In genomic region chr20:50099121-50099520, GRCh38 we compare ENCODE assay signal across 20 cellular contexts. TPM values are rescaled to one million over a fixed set of nuclear protein-coding genes. Genes with fewer than 3 reads are reported as not detected.
DNase-seq lines count a peak whose midpoint lies in the region; ATAC-seq and TF ChIP-seq lines count a peak whose summit lies in the region.
"Had no signal": no experiment of that assay in that cellular context is flagged by ENCODE, and none has a peak within 500 bp of the region (broad histone marks: within the 10 kb centered on the region; RNA-seq: fewer than 3 reads in every experiment).

No MANE protein-coding gene starts in this region.

- H3K27me3 Mint-ChIP-seq in CD8-positive, alpha-beta memory T cell, result no peaks in the 10 kb centered on the region
- H3K27me3 Mint-ChIP-seq in HFFc6 (ENCODE audit: insufficient read depth) (peaks cover 1% of the 10 kb centered on the region; the same call in 1 of the 2 replicates), nephron progenitor cell (ENCODE audit: low read depth, poor library complexity) (no peaks in the 10 kb centered on the region)
- H3K27me3 Mint-ChIP-seq: IgD-negative memory B cell had no signal

- peak overlapping the region in 2 of 7 donors; percentile 49 for H3K4me3 Mint-ChIP-seq in CD8-positive, alpha-beta memory T cell
- H3K4me3 Mint-ChIP-seq in HFFc6 (no peak overlapping the region), nephron progenitor cell (no peak overlapping the region)
- H3K4me3 Mint-ChIP-seq: IgD-negative memory B cell had no signal

- peaks cover 3 to 70% (median 11%) of the 10 kb centered on the region in 3 donors for H3K36me3 Mint-ChIP-seq in CD8-positive, alpha-beta memory T cell
- H3K36me3 Mint-ChIP-seq in HFFc6 (ENCODE audit: low read depth) (peaks cover 39% of the 10 kb centered on the region), nephron progenitor cell (ENCODE audit: low read depth) (peaks cover 32% of the 10 kb centered on the region)

- no peak overlapping the region for H3K4me3 ChIP-seq in CD8-positive, alpha-beta memory T cell (ENCODE audit: low read length)
- H3K4me3 ChIP-seq in esophagus squamous epithelium, result no peak overlapping the region
- no peak overlapping the region for H3K4me3 ChIP-seq in brain microvascular endothelial cell (ENCODE audit: low read depth, low read length)
- H3K4me3 ChIP-seq: dorsolateral prefrontal cortex, SK-N-MC had no signal

- no peak overlapping the region for H3K27ac ChIP-seq in CD8-positive, alpha-beta memory T cell (ENCODE audit: low read depth, low read length)
- H3K27ac ChIP-seq in esophagus squamous epithelium (peak overlapping the region in 3 of 4 donors; percentile 20 to 65 (median 64)), brain microvascular endothelial cell (no peak overlapping the region)
- H3K27ac ChIP-seq: dorsolateral prefrontal cortex, SK-N-MC had no signal

- in situ Hi-C loops in brain microvascular endothelial cell (cut with HindIII; ENCODE audit: low pct_ligation_motif_present, low sequenced_read_pairs), result no loop called here

- TF ChIP-seq POLR2A in esophagus squamous epithelium (IDR thresholded peaks at IDR 0.05), result no peak

- intact Hi-C loops in esophagus squamous epithelium (cut with DNase I), result no loop called here

- H3K4me1 ChIP-seq in CD8-positive, alpha-beta memory T cell (ENCODE audit: insufficient read depth, low read length), result peaks cover 30% of the 10 kb centered on the region
- H3K4me1 ChIP-seq in esophagus squamous epithelium, result peaks cover 26 to 90% (median 39%) of the 10 kb centered on the region in 3 donors

- no peaks in the 10 kb centered on the region for H3K9me3 ChIP-seq in CD8-positive, alpha-beta memory T cell (ENCODE audit: low read length)
- H3K9me3 ChIP-seq in esophagus squamous epithelium, result no peaks in the 10 kb centered on the region

- POLR2A ChIA-PET in CD8-positive, alpha-beta memory T cell (lab: Charles Lee), result no interaction called here

- CTCF ChIA-PET in CD8-positive, alpha-beta memory T cell (lab: Charles Lee), result interaction anchor here (1.3 to 2.0 kb wide), 4 partner anchors 11 to 120 kb away, joined by 6 to 9 read pairs (median 6); no protein-coding TSS in a partner anchor

- H3K27ac Mint-ChIP-seq in CD8-positive, alpha-beta memory T cell, result peak overlapping the region in 7 of 8 donors; percentile 69 to 90 (median 81)
- peak overlapping the region; percentile 57; the same call in 1 of the 2 replicates for H3K27ac Mint-ChIP-seq in HFFc6
- H3K27ac Mint-ChIP-seq in nephron progenitor cell, result peak overlapping the region; percentile 63

- peaks cover 56 to 77% (median 67%) of the 10 kb centered on the region in 3 donors for H3K4me1 Mint-ChIP-seq in CD8-positive, alpha-beta memory T cell
- H3K4me1 Mint-ChIP-seq in HFFc6 (ENCODE audit: low read depth), result peaks cover 70% of the 10 kb centered on the region
- peaks cover 32% of the 10 kb centered on the region for H3K4me1 Mint-ChIP-seq in nephron progenitor cell

- TF ChIP-seq CTCF in HFFc6 (IDR thresholded peaks at IDR 0.05) (no peak), esophagus squamous epithelium (IDR thresholded peaks at IDR 0.05) (no peak), nephron progenitor cell (IDR thresholded peaks at IDR 0.05) (no peak), brain microvascular endothelial cell (IDR thresholded peaks at IDR 0.05; ENCODE audit: low read depth, low read length, missing control alignments) (no peak)

- H3K9me3 Mint-ChIP-seq in CD8-positive, alpha-beta memory T cell, result no peaks in the 10 kb centered on the region
- no peaks in the 10 kb centered on the region for H3K9me3 Mint-ChIP-seq in HFFc6
- no peaks in the 10 kb centered on the region for H3K9me3 Mint-ChIP-seq in nephron progenitor cell
- H3K9me3 Mint-ChIP-seq: IgD-negative memory B cell had no signal

- no peaks in the 10 kb centered on the region for H3K27me3 ChIP-seq in CD8-positive, alpha-beta memory T cell (ENCODE audit: insufficient read depth, low read length, poor library complexity, severe bottlenecking)
- no peaks in the 10 kb centered on the region for H3K27me3 ChIP-seq in esophagus squamous epithelium
- H3K27me3 ChIP-seq in brain microvascular endothelial cell (replicated peaks), result no peaks in the 10 kb centered on the region
- H3K27me3 ChIP-seq: dorsolateral prefrontal cortex had no signal

- ATAC-seq in HG02798 (IDR thresholded peaks at IDR 0.05; ENCODE audit: poor library complexity, unreplicated experiment), result no peak
- ATAC-seq: stimulated activated naive CD8-positive, alpha-beta T cell treated with anti-CD3 and anti-CD28 coated beads, Interleukin-15, Interleukin-2, amounts not matched to agents 100 U/mL and 50 U/mL, for 24 hours had no signal

- 54 to 56% methylated on average over 1 of the region's 1 CpG for WGBS in esophagus squamous epithelium, 2 donors

- peaks cover 26% of the 10 kb centered on the region for H3K36me3 ChIP-seq in CD8-positive, alpha-beta memory T cell (ENCODE audit: insufficient read depth, low read length)
- H3K36me3 ChIP-seq in esophagus squamous epithelium (peaks cover 0 to 37% (median 6%) of the 10 kb centered on the region in 3 donors), brain microvascular endothelial cell (replicated peaks) (peaks cover 22% of the 10 kb centered on the region)

- no peak for DNase-seq in CD8-positive, alpha-beta memory T cell
- DNase-seq in HFFc6, result no peak
- no peak for DNase-seq in esophagus squamous epithelium (lab: John Stamatoyannopoulos, UW)
- DNase-seq in nephron progenitor cell, result no peak
- no peak for DNase-seq in NCI-H128 (lab: John Stamatoyannopoulos, UW; ENCODE audit: unreplicated experiment)
- no peak for DNase-seq in SKM-1 treated with dmso at 0.1 percent for 144 hours (lab: John Stamatoyannopoulos, UW; ENCODE audit: unreplicated experiment)
- DNase-seq in brain microvascular endothelial cell, result no peak
- DNase-seq: activated CD4-positive, CD25-positive, alpha-beta regulatory T cell treated with anti-CD3 and anti-CD28 coated beads, Interleukin-2, amount 50 U/mL, for 72 hours; activated gamma-delta T cell; dorsolateral prefrontal cortex; EL; head of caudate nucleus; islet precursor cell; NCI-H1930; NCI-H446 treated with DMSO at 0.1 percent for 48 hours; NK-92 treated with Interleukin-12 subunit alpha and Interleukin-12 subunit beta, amount 100 ng/mL, for 24 hours; stimulated activated naive CD8-positive, alpha-beta T cell treated with anti-CD3 and anti-CD28 coated beads, Interleukin-15, Interleukin-2, amounts not matched to agents 100 U/mL and 50 U/mL, for 24 hours had no signal

RNA-seq across cellular contexts. Expression of gene UBE2V1, which starts 13.8 kb away (rescaled TPM):
- total RNA-seq in CD8-positive, alpha-beta memory T cell, result 100 to 1,000 TPM; 160 to 183 TPM
- 176 TPM for polyA plus RNA-seq in CD8-positive, alpha-beta memory T cell
- total RNA-seq in HFFc6 (2021; fragmentation: NEBNext Ultra II Directional; extraction: Animal tissue kit (Norgen Biotek cat#: 25700)), result 100 to 1,000 TPM; 192 to 242 (median 210) TPM
- total RNA-seq in esophagus squamous epithelium, result 10 to 100 TPM; 44.4 to 80.7 (median 63.4) TPM

RNA-seq across cellular contexts. Expression of gene PEDS1, which starts 54.4 kb away (rescaled TPM):
- 10 to 100 TPM; 20.2 to 23.6 TPM for total RNA-seq in CD8-positive, alpha-beta memory T cell
- 26.9 TPM for polyA plus RNA-seq in CD8-positive, alpha-beta memory T cell
- 10 to 100 TPM; 25.8 to 29.8 (median 27.8) TPM for total RNA-seq in HFFc6 (2021; fragmentation: NEBNext Ultra II Directional; extraction: Animal tissue kit (Norgen Biotek cat#: 25700))
- total RNA-seq in esophagus squamous epithelium, result 10 to 100 TPM; 32.8 to 54.0 (median 46.7) TPM

Comparison
In these comparisons a context has a peak if more than half of its experiments do, and no peak if none do; other contexts are left out.
1. H3K27ac ChIP-seq: peak in esophagus squamous epithelium (3 of 4); none in CD8-positive, alpha-beta memory T cell (single experiment) and brain microvascular endothelial cell (single experiment).
2. Peak in every context shown above with its lines, with median percentiles within 50 percentile points of each other: H3K27ac Mint-ChIP-seq.